8 cellular contexts compared by ENCODE assay signal in genomic region chr3:195270350-195271115, GRCh38. TPM values are rescaled to one million over a fixed set of nuclear protein-coding genes. Genes with fewer than 3 reads are reported as not detected.
DNase-seq lines count a peak whose midpoint lies in the region; ATAC-seq, FAIRE-seq and TF ChIP-seq lines count a peak whose summit lies in the region.

No MANE protein-coding gene starts in this region.

- peaks cover 29 to 47% (median 34%) of the 10 kb centered on the region in 10 experiments for H3K4me1 ChIP-seq in BLaER1 treated with 17β-estradiol and CSF1 and Interleukin-3, amounts not matched to agents 10 nM and 100 nM
- H3K4me1 ChIP-seq in endothelial cell of umbilical vein (ENCODE audit: control insufficient read depth, extremely low read depth, insufficient read depth, low read length), result peaks cover 23% of the 10 kb centered on the region
- H3K4me1 ChIP-seq in mucosa of rectum (ENCODE audit: control insufficient read depth in 2 of 2, insufficient read depth in 2 of 2, low read length in 2 of 2), result peaks cover 22 to 23% of the 10 kb centered on the region in 2 donors
- peaks cover 18 to 39% (median 25%) of the 10 kb centered on the region in 4 donors for H3K4me1 ChIP-seq in stomach

- peaks cover 36% of the 10 kb centered on the region for H3K79me2 ChIP-seq in endothelial cell of umbilical vein (ENCODE audit: control insufficient read depth, insufficient read depth, low read length)

- POLR2A ChIA-PET in endothelial cell of umbilical vein (lab: Charles Lee), result interaction anchor here (1.0 to 3.0 kb wide), 7 partner anchors 10 to 598 kb away, joined by 3 to 18 read pairs (median 5); partner anchors contain the start of genes ACAP2, FAM43A, LSG1 and PPP1R2

- H3K4me2 ChIP-seq in BLaER1 treated with 17β-estradiol and CSF1 and Interleukin-3, amounts not matched to agents 10 nM and 100 nM, result peak overlapping the region; percentile 89 to 100 (median 96)
- peak overlapping the region; percentile 79 for H3K4me2 ChIP-seq in endothelial cell of umbilical vein (ENCODE audit: insufficient read depth, low read length)

- intact Hi-C loops in endothelial cell of umbilical vein (cut with micrococcal nuclease), result loop anchor here (1.0 kb wide), 3 partner anchors 172 to 588 kb away; no protein-coding TSS in a partner anchor
- intact Hi-C loops in stomach (cut with DNase I; ENCODE audit: low total_unique reads), result loop anchor here (5.0 to 10.0 kb wide), 2 partner anchors 184 to 252 kb away; no protein-coding TSS in a partner anchor

- CTCF ChIA-PET in endothelial cell of umbilical vein (lab: Charles Lee), result interaction anchor here (0.6 to 4.0 kb wide), 90 partner anchors 9 to 632 kb away, joined by 3 to 195 read pairs (median 4); partner anchors contain the start of genes ACAP2, APOD, LSG1 and PPP1R2

- DNase-seq in NCI-H2171 treated with DMSO at 0.1 percent for 48 hours (lab: John Stamatoyannopoulos, UW) (peak; percentile 58), endothelial cell of umbilical vein (ENCODE audit: low read depth, low spot score) (peak; percentile 86), stomach (no peak)
- peak; percentile 43 to 53 for DNase-seq in activated CD4-positive, alpha-beta T cell treated with anti-CD3 and anti-CD28 coated beads for 24 hours (ENCODE audit: low read depth in 2 of 2)

- peaks cover 0 to 50% (median 22%) of the 10 kb centered on the region in 11 experiments; a peak in 17 of 22 replicates for H4K20me1 ChIP-seq in BLaER1 treated with 17β-estradiol and CSF1 and Interleukin-3, amounts not matched to agents 10 nM and 100 nM
- no peaks in the 10 kb centered on the region for H4K20me1 ChIP-seq in endothelial cell of umbilical vein (replicated peaks; ENCODE audit: control insufficient read depth, extremely low read depth, insufficient read depth, low read length)

- WGBS in stomach, 5 donors, result 0 to 1% (median 1%) methylated on average over 20 to 84 of the region's 84 CpGs

- FAIRE-seq in endothelial cell of umbilical vein (lab: Jason Lieb, UNC), result no peak

- peaks cover 0 to 40% (median 23%) of the 10 kb centered on the region in 11 experiments; a peak in 19 of 22 replicates for H3K36me3 ChIP-seq in BLaER1 treated with 17β-estradiol and CSF1 and Interleukin-3, amounts not matched to agents 10 nM and 100 nM
- H3K36me3 ChIP-seq in endothelial cell of umbilical vein (ENCODE audit: control insufficient read depth in 2 of 2, extremely low read depth in 1 of 2, insufficient read depth in 2 of 2, low read length in 2 of 2) (peaks cover 0 to 6% of the 10 kb centered on the region in 2 experiments), mucosa of rectum (ENCODE audit: control insufficient read depth in 2 of 2, insufficient read depth in 2 of 2, low read length in 2 of 2) (no peaks in the 10 kb centered on the region), stomach (peaks cover 0 to 12% (median 0%) of the 10 kb centered on the region in 4 donors)

- no peaks in the 10 kb centered on the region for H3K9me3 ChIP-seq in BLaER1 treated with 17β-estradiol and CSF1 and Interleukin-3, amounts not matched to agents 10 nM and 100 nM (replicated peaks in 1 of 11)
- no peaks in the 10 kb centered on the region for H3K9me3 ChIP-seq in endothelial cell of umbilical vein (replicated peaks; ENCODE audit: control insufficient read depth, insufficient read depth, low read length)
- no peaks in the 10 kb centered on the region for H3K9me3 ChIP-seq in mucosa of rectum (ENCODE audit: control insufficient read depth in 2 of 2, low read length in 2 of 2)
- no peaks in the 10 kb centered on the region for H3K9me3 ChIP-seq in stomach

- H3K9me1 ChIP-seq in endothelial cell of umbilical vein (replicated peaks; ENCODE audit: control insufficient read depth, extremely low read depth, insufficient read depth, low read length), result no peaks in the 10 kb centered on the region

- TF ChIP-seq POLR2A in GM18951 (IDR thresholded peaks at IDR 0.05; ENCODE audit: extremely low read depth, insufficient read depth, insufficient read length) (peak; percentile 74), endothelial cell of umbilical vein (IDR thresholded peaks at IDR 0.05; ENCODE audit: low read depth, low read length) (no peak), stomach (IDR thresholded peaks at IDR 0.05) (no peak)

- no TSS peak for BruUV-seq in endothelial cell of umbilical vein (replicated peaks; lab: Mats Ljungman, UMichigan)

- ATAC-seq in HG03108 (IDR thresholded peaks at IDR 0.05; ENCODE audit: unreplicated experiment), result peak; percentile 56

- H3K9ac ChIP-seq in BLaER1 treated with 17β-estradiol and CSF1 and Interleukin-3, amounts not matched to agents 10 nM and 100 nM, result peak overlapping the region; percentile 78 to 92 (median 88)
- peak overlapping the region; percentile 74 for H3K9ac ChIP-seq in endothelial cell of umbilical vein (replicated peaks; ENCODE audit: extremely low read depth, insufficient read depth, low read length)
- H3K9ac ChIP-seq in mucosa of rectum (ENCODE audit: low read depth in 1 of 2, low read length in 2 of 2), result peak overlapping the region; percentile 58 to 76

- in situ Hi-C loops in GM18951 (cut with MboI; ENCODE audit: low sequenced_read_pairs, unreplicated experiment), result no loop called here

- H3K4me3 ChIP-seq in BLaER1 treated with 17β-estradiol and CSF1 and Interleukin-3, amounts not matched to agents 10 nM and 100 nM, result peak overlapping the region; percentile 68 to 88 (median 73)
- peak overlapping the region; percentile 60 to 79 (median 79) for H3K4me3 ChIP-seq in endothelial cell of umbilical vein (replicated peaks in 1 of 3; ENCODE audit: insufficient read depth in 1 of 3, low read depth in 1 of 3, low read length in 3 of 3)
- H3K4me3 ChIP-seq in mucosa of rectum (ENCODE audit: low read length in 2 of 2), result peak overlapping the region; percentile 92
- peak overlapping the region; percentile 84 to 92 (median 86) for H3K4me3 ChIP-seq in stomach

- H2AFZ ChIP-seq in endothelial cell of umbilical vein (ENCODE audit: low read depth, low read length), result peak overlapping the region; percentile 76

- peak overlapping the region; percentile 43 to 91 (median 86); a peak in 21 of 22 replicates for H3K27ac ChIP-seq in BLaER1 treated with 17β-estradiol and CSF1 and Interleukin-3, amounts not matched to agents 10 nM and 100 nM
- H3K27ac ChIP-seq in endothelial cell of umbilical vein (ENCODE audit: insufficient read depth, low read depth, low read length), result peak overlapping the region; percentile 68
- peak overlapping the region; percentile 81 to 87 for H3K27ac ChIP-seq in mucosa of rectum (ENCODE audit: low read depth in 2 of 2, low read length in 2 of 2)
- H3K27ac ChIP-seq in stomach, result peak overlapping the region; percentile 86 to 94 (median 89)

- no peak for TF ChIP-seq EP300 in stomach (IDR thresholded peaks at IDR 0.05)

- H3K27me3 ChIP-seq in BLaER1 treated with 17β-estradiol and CSF1 and Interleukin-3, amounts not matched to agents 10 nM and 100 nM, result no peaks in the 10 kb centered on the region
- H3K27me3 ChIP-seq in endothelial cell of umbilical vein (ENCODE audit: control insufficient read depth in 2 of 2, insufficient read depth in 2 of 2, low read length in 2 of 2) (no peaks in the 10 kb centered on the region), mucosa of rectum (ENCODE audit: control insufficient read depth in 2 of 2, insufficient read depth in 2 of 2, low read length in 2 of 2) (no peaks in the 10 kb centered on the region), stomach (no peaks in the 10 kb centered on the region)

- dilution Hi-C loops in endothelial cell of umbilical vein (cut with MboI; ENCODE audit: extremely low pct_ligation_motif_present, low sequenced_read_pairs), result no loop called here

- TF ChIP-seq CTCF in endothelial cell of umbilical vein (IDR thresholded peaks at IDR 0.05; ENCODE audit: extremely low read depth in 1 of 2, insufficient read depth in 1 of 2, low read depth in 1 of 2, low read length in 2 of 2) (peak; percentile 56 to 60), stomach (IDR thresholded peaks at IDR 0.05) (peak in 4 of 7 experiments; percentile 24 to 67 (median 58))

TF ChIP-seq in endothelial cell of umbilical vein, 7 proteins besides CTCF, POLR2A, EP300 and RAD21:
- TF ChIP-seq POLR2AphosphoS5 (IDR thresholded peaks at IDR 0.05; ENCODE audit: insufficient read depth, low read depth, low read length) (peak; percentile 49), MAX (IDR thresholded peaks at IDR 0.05; ENCODE audit: insufficient read depth, insufficient read length) (no peak), MYC (IDR thresholded peaks at IDR 0.05; ENCODE audit: low read depth, low read length) (no peak)

RNA-seq across cellular contexts. Expression of gene XXYLT1, which starts 0.4 kb away (rescaled TPM):
- total RNA-seq in endothelial cell of umbilical vein (58.6 and 78.1 TPM in 2 replicates), stomach (10 to 100 TPM in 4 of 5 donors, not detected in 1; 11.4 to 41.5 (median 13.8) TPM)
- polyA plus RNA-seq in endothelial cell of umbilical vein (54.4 and 60.4 TPM in 2 replicates), stomach (1 to 10 TPM; 2.1 to 6.9 (median 2.6) TPM)
- polyA plus RNA-seq in endothelial cell of umbilical vein (2011; cell fraction: cytosol; rRNA removed), result 60.0 and 66.8 TPM in 2 replicates
- 67.9 and 73.2 TPM in 2 replicates for polyA plus RNA-seq in endothelial cell of umbilical vein (2011; cell fraction: nucleus; rRNA removed)
- polyA plus RNA-seq in endothelial cell of umbilical vein (2012), result 30.5 and 45.2 TPM in 2 replicates
- polyA minus RNA-seq in endothelial cell of umbilical vein, result 50.5 and 51.7 TPM in 2 replicates
- polyA minus RNA-seq in endothelial cell of umbilical vein (2011; cell fraction: cytosol; rRNA and poly(A)+ RNA removed), result 21.5 TPM
- polyA minus RNA-seq in endothelial cell of umbilical vein (2011; cell fraction: nucleus; rRNA and poly(A)+ RNA removed), result 33.1 and 41.5 TPM in 2 replicates
